In the genomic region with DNA sequence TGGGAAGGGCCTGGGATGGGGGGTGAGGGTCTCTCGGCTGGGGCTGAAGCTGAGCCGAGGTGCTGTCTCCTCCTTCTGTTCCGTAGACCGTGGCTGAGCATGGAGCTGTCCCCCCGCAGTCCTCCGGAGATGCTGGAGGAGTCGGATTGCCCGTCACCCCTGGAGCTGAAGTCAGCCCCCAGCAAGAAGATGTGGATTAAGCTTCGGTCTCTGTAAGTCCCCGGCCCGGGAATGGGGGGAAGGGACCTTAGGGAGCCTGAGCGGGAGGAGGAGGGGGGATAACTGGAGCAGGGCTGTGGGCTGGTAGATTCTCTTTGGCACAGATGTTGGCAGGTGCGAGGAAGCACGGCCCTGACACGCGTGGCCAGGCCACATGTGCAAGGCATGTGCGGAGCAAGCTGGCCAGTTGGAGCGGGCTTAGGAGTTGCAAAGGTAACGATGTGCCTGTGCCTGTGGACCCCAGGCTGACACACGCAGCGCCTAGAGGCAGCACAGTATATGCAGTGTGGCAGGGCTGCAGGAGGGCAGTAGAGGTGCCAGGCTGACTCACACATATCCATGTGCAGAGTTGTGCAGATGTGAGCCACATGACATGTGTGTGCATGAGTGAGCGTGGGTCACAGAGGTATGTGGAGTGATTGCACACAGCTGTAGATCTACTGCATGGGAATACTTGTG, we compare ENCODE assay signal across 8 cellular contexts. TPM values are rescaled to one million over a fixed set of nuclear protein-coding genes. Genes with fewer than 3 reads are reported as not detected.
DNase-seq lines count a peak whose midpoint lies in the region; ATAC-seq and FAIRE-seq lines count a peak whose summit lies in the region.

No MANE protein-coding gene starts in this region.

- H3K36me3 Mint-ChIP-seq in activated naive CD8-positive, alpha-beta T cell: peaks cover 6% of the 10 kb centered on the region

- H3K4me1 ChIP-seq in iPS-20b (ENCODE audit: insufficient read depth, low read length): 0 out of 2 replicates have a peak, but pooled peaks cover 3% of the 10 kb centered on the region

- H3K9me3 ChIP-seq in iPS-20b (ENCODE audit: insufficient read depth, low read depth, low read length): no peaks in the 10 kb centered on the region

- H3K36me3 ChIP-seq in iPS-20b (ENCODE audit: insufficient read depth, low read depth, low read length): no peaks in the 10 kb centered on the region

- DNase-seq in Daoy (ENCODE audit: low read depth) (peak; percentile 69), HTR-8/SVneo (ENCODE audit: insufficient read length, low spot score) (no peak), GDM1 (lab: John Stamatoyannopoulos, UW) (no peak), NCI-H187 treated with DMSO at 0.1 percent for 48 hours (lab: John Stamatoyannopoulos, UW) (no peak)
- peak; percentile 35 for DNase-seq in stimulated activated CD4-positive, alpha-beta T cell treated with anti-CD3 and anti-CD28 coated beads, Interleukin-4, amount 100 ng/mL, for 1 hour

- peaks cover 26% of the 10 kb centered on the region for H3K4me1 Mint-ChIP-seq in activated naive CD8-positive, alpha-beta T cell (ENCODE audit: low read depth)

- no peak for ATAC-seq in GM19328 (IDR thresholded peaks at IDR 0.05; ENCODE audit: unreplicated experiment)

- H3K27me3 Mint-ChIP-seq in activated naive CD8-positive, alpha-beta T cell: no peaks in the 10 kb centered on the region

- FAIRE-seq in HTR-8/SVneo (lab: Jason Lieb, UNC): peak; percentile 54

- H3K27ac Mint-ChIP-seq in activated naive CD8-positive, alpha-beta T cell: peak overlapping the region; percentile 71

- H3K4me3 Mint-ChIP-seq in activated naive CD8-positive, alpha-beta T cell: peak overlapping the region; percentile 89

- H3K9ac ChIP-seq in iPS-20b (ENCODE audit: low read depth, low read length): no peak overlapping the region

- peaks cover 87% of the 10 kb centered on the region for H3K27me3 ChIP-seq in iPS-20b (ENCODE audit: insufficient read depth, low read length)

- peak overlapping the region; percentile 71 for H3K4me3 ChIP-seq in iPS-20b (ENCODE audit: low read length)

- H3K27ac ChIP-seq in iPS-20b (ENCODE audit: low read length): no peak overlapping the region

- H3K9me3 Mint-ChIP-seq in activated naive CD8-positive, alpha-beta T cell (ENCODE audit: low read depth): no peaks in the 10 kb centered on the region

RNA-seq across cellular contexts. Expression of a gene that starts 0.5 kb away (rescaled TPM):
- total RNA-seq in Daoy (2014; rRNA removed; shearing (Covaris generic)): 0.23 and 1.3 TPM in 2 replicates

RNA-seq across cellular contexts. Expression of a gene that starts 38.5 kb away (rescaled TPM):
- not detected in 2 replicates for total RNA-seq in Daoy (2014; rRNA removed; shearing (Covaris generic))

RNA-seq across cellular contexts. Expression of a gene that starts 52.4 kb away (rescaled TPM):
- total RNA-seq in Daoy (2014; rRNA removed; shearing (Covaris generic)): 0.11 and 0.83 TPM in 2 replicates

Comparison
In these comparisons a context has a peak if more than half of its experiments do, and no peak if none do; other contexts are left out.
1. DNase-seq: peak in Daoy (single experiment) and stimulated activated CD4-positive, alpha-beta T cell treated with anti-CD3 and anti-CD28 coated beads, Interleukin-4, amount 100 ng/mL, for 1 hour (single experiment); none in HTR-8/SVneo (single experiment), GDM1 (single experiment) and NCI-H187 treated with DMSO at 0.1 percent for 48 hours (single experiment).